16 cellular contexts compared by ENCODE assay signal in genomic region chr9:134500931-134501265, GRCh38.
"Had no signal": no experiment of that assay in that cellular context is flagged by ENCODE, and none has a peak within 500 bp of the region (broad histone marks: within the 10 kb centered on the region; RNA-seq: fewer than 3 reads in every experiment).

No MANE protein-coding gene starts in this region.

- H3K27ac ChIP-seq: heart right ventricle, transverse colon had no signal

- H3K4me3 ChIP-seq: heart right ventricle, smooth muscle cell, transverse colon had no signal

- DNase-seq: activated B cell treated with CpG ODN at 0.5 μM for 24 hours; activated CD4-positive, alpha-beta memory T cell treated with anti-CD3 and anti-CD28 coated beads for 36 hours; activated CD4-positive, alpha-beta T cell treated with anti-CD3 and anti-CD28 coated beads for 36 hours; activated gamma-delta T cell; activated naive CD4-positive, alpha-beta T cell treated with anti-CD3 and anti-CD28 coated beads, Interleukin-2, amount 50 U/mL, for 16 hours; activated naive CD8-positive, alpha-beta T cell treated with anti-CD3 and anti-CD28 coated beads, Interleukin-2, amount 50 U/mL, for 24 hours; effector CD4-positive, alpha-beta T cell; foreskin fibroblast; heart right ventricle; kidney glomerular epithelial cell; left ventricle myocardium superior; stimulated activated CD4-positive, alpha-beta T cell treated with anti-CD3 and anti-CD28 coated beads, Interleukin-15, amount 100 ng/mL, for 24 hours; stimulated activated naive B cell treated with anti-CD40 and anti-IgM and Interleukin-4, amounts not matched to agents 10 μg/mL and 1 μg/mL and 100 μg/mL, for 72 hours; T1000; transverse colon had no signal

- H3K36me3 ChIP-seq: heart right ventricle, transverse colon had no signal

- H3K9me3 ChIP-seq: heart right ventricle, transverse colon had no signal

- H3K4me2 ChIP-seq: smooth muscle cell had no signal
